Comparison of ENCODE assay signal across 15 cellular contexts in genomic region chr17:73414171-73414955, GRCh38.
A peak's percentile ranks its signal among the peaks of the same experiment; 100 is the strongest.
DNase-seq lines count a peak whose midpoint lies in the region; ATAC-seq and TF ChIP-seq lines count a peak whose summit lies in the region.
"Had no signal": no experiment of that assay in that cellular context is flagged by ENCODE, and none has a peak within 500 bp of the region (broad histone marks: within the 10 kb centered on the region; RNA-seq: fewer than 3 reads in every experiment).

No MANE protein-coding gene starts in this region.

- no peak overlapping the region for H3K27ac Mint-ChIP-seq in chondrocyte (ENCODE audit: unreplicated experiment)
- H3K27ac Mint-ChIP-seq: B cell; CD8-positive, alpha-beta T cell; IgD-negative memory B cell had no signal

- H3K9me3 ChIP-seq in osteoblast (ENCODE audit: low read depth, low read length) = no peaks in the 10 kb centered on the region
- no peaks in the 10 kb centered on the region for H3K9me3 ChIP-seq in aorta (ENCODE audit: control insufficient read depth, low read length)
- H3K9me3 ChIP-seq: BLaER1 treated with 17β-estradiol and CSF1 and Interleukin-3, amounts not matched to agents 10 nM and 100 nM; HAP-1 had no signal

- no peak overlapping the region for H2AFZ ChIP-seq in osteoblast (ENCODE audit: low read length)

- ATAC-seq in aorta (ENCODE audit: low FRiP score) = no peak
- ATAC-seq in HG02678 (IDR thresholded peaks at IDR 0.05; ENCODE audit: unreplicated experiment) = no peak
- ATAC-seq in GM21717 (IDR thresholded peaks at IDR 0.05; ENCODE audit: unreplicated experiment) = no peak
- ATAC-seq: CD8-positive, alpha-beta T cell; HepG2 had no signal

- H3K79me2 ChIP-seq in osteoblast (ENCODE audit: insufficient read depth, low read length) = no peaks in the 10 kb centered on the region

- no peaks in the 10 kb centered on the region for H3K9me3 Mint-ChIP-seq in chondrocyte (ENCODE audit: low read depth)
- H3K9me3 Mint-ChIP-seq: CD8-positive, alpha-beta T cell; IgD-negative memory B cell had no signal

- no peaks in the 10 kb centered on the region for H3K27me3 Mint-ChIP-seq in chondrocyte (ENCODE audit: low read depth)
- H3K27me3 Mint-ChIP-seq: B cell, IgD-negative memory B cell had no signal

- H3K36me3 ChIP-seq in H7 (replicated peaks; ENCODE audit: control insufficient read depth, insufficient read depth, low read length) (no peaks in the 10 kb centered on the region), osteoblast (ENCODE audit: insufficient read depth, low read length) (no peaks in the 10 kb centered on the region), aorta (ENCODE audit: control insufficient read depth in 1 of 2, insufficient read depth in 2 of 2, low read length in 1 of 2) (no peaks in the 10 kb centered on the region)
- H3K36me3 ChIP-seq: HAP-1 had no signal

- H3K4me2 ChIP-seq in osteoblast (ENCODE audit: insufficient read depth, low read length) = no peak overlapping the region
- H3K4me2 ChIP-seq: BLaER1 treated with 17β-estradiol and CSF1 and Interleukin-3, amounts not matched to agents 10 nM and 100 nM had no signal

- no peak overlapping the region for H3K4me3 Mint-ChIP-seq in chondrocyte (ENCODE audit: unreplicated experiment)
- H3K4me3 Mint-ChIP-seq: B cell; CD8-positive, alpha-beta T cell; IgD-negative memory B cell had no signal

- H3K27ac ChIP-seq in osteoblast (ENCODE audit: low read depth, low read length) (no peak overlapping the region), aorta (ENCODE audit: low read depth in 1 of 2, low read length in 2 of 2) (no peak overlapping the region)
- H3K27ac ChIP-seq: BLaER1 treated with 17β-estradiol and CSF1 and Interleukin-3, amounts not matched to agents 10 nM and 100 nM had no signal

- TF ChIP-seq CTCF in chondrocyte (IDR thresholded peaks at IDR 0.05) (no peak), osteoblast (IDR thresholded peaks at IDR 0.05; ENCODE audit: extremely low read depth, low read depth, low read length) (no peak)

- no peaks in the 10 kb centered on the region for H3K4me1 Mint-ChIP-seq in chondrocyte (ENCODE audit: low read depth)
- H3K4me1 Mint-ChIP-seq: B cell, IgD-negative memory B cell had no signal

- H3K4me1 ChIP-seq in osteoblast (ENCODE audit: insufficient read depth, low read length) = no peaks in the 10 kb centered on the region
- no peaks in the 10 kb centered on the region for H3K4me1 ChIP-seq in aorta (ENCODE audit: control insufficient read depth in 1 of 2, insufficient read depth in 2 of 2, low read length in 2 of 2)
- H3K4me1 ChIP-seq: HAP-1 had no signal

- no peak overlapping the region for H3K4me3 ChIP-seq in H7 (ENCODE audit: insufficient read depth, low read depth, low read length)
- H3K4me3 ChIP-seq in osteoblast (ENCODE audit: insufficient read depth, low read length) = no peak overlapping the region
- H3K4me3 ChIP-seq in aorta (ENCODE audit: low read length in 2 of 2) = no peak overlapping the region
- H3K4me3 ChIP-seq: BLaER1 treated with 17β-estradiol and CSF1 and Interleukin-3, amounts not matched to agents 10 nM and 100 nM; HAP-1 had no signal

- intact Hi-C loops in aorta (cut with DNase I) = no loop called here

- no peaks in the 10 kb centered on the region for H3K27me3 ChIP-seq in H7 (ENCODE audit: control insufficient read depth, insufficient read depth, low read length)
- no peaks in the 10 kb centered on the region for H3K27me3 ChIP-seq in osteoblast (ENCODE audit: insufficient read depth, low read length)
- H3K27me3 ChIP-seq in aorta (ENCODE audit: control insufficient read depth in 1 of 2, insufficient read depth in 2 of 2, low read length in 1 of 2) = no peaks in the 10 kb centered on the region
- H3K27me3 ChIP-seq: BLaER1 treated with 17β-estradiol and CSF1 and Interleukin-3, amounts not matched to agents 10 nM and 100 nM had no signal

- 90 to 93% methylated on average over 20 of the region's 20 CpGs for WGBS in aorta, 2 donors

- no peaks in the 10 kb centered on the region for H4K20me1 ChIP-seq in osteoblast (ENCODE audit: insufficient read depth, low read length)
- H4K20me1 ChIP-seq: BLaER1 treated with 17β-estradiol and CSF1 and Interleukin-3, amounts not matched to agents 10 nM and 100 nM had no signal

- peaks cover 26% of the 10 kb centered on the region for H3K36me3 Mint-ChIP-seq in chondrocyte (ENCODE audit: low read depth)

- peak; percentile 12 for DNase-seq in H7
- peak; percentile 22 for DNase-seq in chondrocyte (ENCODE audit: low spot score)
- peak; percentile 11 for DNase-seq in osteoblast (ENCODE audit: insufficient read length, low spot score, missing footprints)
- peak; percentile 24 to 41 for DNase-seq in aorta
- DNase-seq: Calu3; CD8-positive, alpha-beta T cell; DMS79 treated with DMSO at 0.1 percent for 48 hours; GF-D8 had no signal
